In genomic region chrX:120743266-120743665, GRCh38 we compare ENCODE assay signal across 9 cellular contexts.
"Had no signal": no experiment of that assay in that cellular context is flagged by ENCODE, and none has a peak within 500 bp of the region (broad histone marks: within the 10 kb centered on the region; RNA-seq: fewer than 3 reads in every experiment).

No MANE protein-coding gene starts in this region.

- H3K27ac ChIP-seq: GM23248 had no signal

- H3K4me1 ChIP-seq: HAP-1 had no signal

- H2AFZ ChIP-seq: GM23248, GM23338 had no signal

- H3K9me3 ChIP-seq: HAP-1 had no signal

- ATAC-seq: GM23338, HCT116 had no signal

- DNase-seq: GM23248, GOT3, H7, H9, HCEC 1CT, HFFc6 had no signal

- H3K36me3 ChIP-seq: HAP-1 had no signal

- H3K9ac ChIP-seq: GM23248 had no signal

- H3K4me3 ChIP-seq: GM23248, GM23338, HAP-1 had no signal

- H3K4me2 ChIP-seq: GM23338 had no signal
